14 cellular contexts compared by ENCODE assay signal in genomic region chr10:119003572-119004289, GRCh38. TPM values are rescaled to one million over a fixed set of nuclear protein-coding genes. Genes with fewer than 3 reads are reported as not detected.
DNase-seq lines count a peak whose midpoint lies in the region; ATAC-seq and TF ChIP-seq lines count a peak whose summit lies in the region.
"Had no signal": no experiment of that assay in that cellular context is flagged by ENCODE, and none has a peak within 500 bp of the region (broad histone marks: within the 10 kb centered on the region; RNA-seq: fewer than 3 reads in every experiment).

No MANE protein-coding gene starts in this region.

- no peak overlapping the region for H3K4me3 ChIP-seq in GM23338
- no peak overlapping the region for H3K4me3 ChIP-seq in Peyer's patch
- no peak overlapping the region for H3K4me3 ChIP-seq in trophoblast cell (ENCODE audit: low read depth, low read length)
- no peak overlapping the region for H3K4me3 ChIP-seq in mucosa of descending colon
- H3K4me3 ChIP-seq: SJCRH30 had no signal

- H3K36me3 ChIP-seq in GM23338 (ENCODE audit: insufficient read depth), result no peaks in the 10 kb centered on the region
- H3K36me3 ChIP-seq in Peyer's patch, result no peaks in the 10 kb centered on the region
- no peaks in the 10 kb centered on the region for H3K36me3 ChIP-seq in trophoblast cell (ENCODE audit: control insufficient read depth in 1 of 2, insufficient read depth in 2 of 2, low read length in 2 of 2)
- H3K36me3 ChIP-seq in mucosa of descending colon (ENCODE audit: low read depth), result no peaks in the 10 kb centered on the region
- H3K36me3 ChIP-seq: BE2C, SJCRH30 had no signal

- H3K9me3 ChIP-seq in Peyer's patch (no peaks in the 10 kb centered on the region), trophoblast cell (ENCODE audit: insufficient read depth, low read depth, low read length) (peaks cover 2% of the 10 kb centered on the region), mucosa of descending colon (no peaks in the 10 kb centered on the region)
- H3K9me3 ChIP-seq: BE2C, SJCRH30 had no signal

- DNase-seq in GM23338 (ENCODE audit: low spot score) (no peak), Peyer's patch (peak in 2 of 3 donors; percentile 10 to 31), trophoblast cell (no peak), DMS 273 treated with DMSO at 0.1 percent for 48 hours (lab: John Stamatoyannopoulos, UW) (no peak), mucosa of descending colon (no peak)
- DNase-seq: BE2C; CD4-positive, alpha-beta memory T cell; MM.1S; NCI-H1105; NCI-H187 treated with DMSO at 0.1 percent for 48 hours; SJCRH30 had no signal

- intact Hi-C loops in mucosa of descending colon (cut with DNase I, micrococcal nuclease), result no loop called here

- H3K79me2 ChIP-seq in GM23338 (replicated peaks; ENCODE audit: insufficient read depth), result no peaks in the 10 kb centered on the region
- no peaks in the 10 kb centered on the region for H3K79me2 ChIP-seq in trophoblast cell (ENCODE audit: control insufficient read depth, insufficient read depth, low read length, poor library complexity)

- TF ChIP-seq CTCF in GM23338 (conservative IDR thresholded peaks at IDR 0.05; ENCODE audit: low read depth in 2 of 2) (no peak), Peyer's patch (IDR thresholded peaks at IDR 0.05) (no peak), mucosa of descending colon (IDR thresholded peaks at IDR 0.05) (no peak)

- no peak for TF ChIP-seq POLR2A in Peyer's patch (IDR thresholded peaks at IDR 0.05)

- H3K27me3 ChIP-seq in GM23338 (ENCODE audit: insufficient read depth) (no peaks in the 10 kb centered on the region), Peyer's patch (no peaks in the 10 kb centered on the region), trophoblast cell (ENCODE audit: insufficient read depth, low read length) (no peaks in the 10 kb centered on the region)
- H3K27me3 ChIP-seq: BE2C, SJCRH30 had no signal

- H2AFZ ChIP-seq in GM23338, result 0 out of 2 replicates have a peak overlapping the region, but pooled peaks have one; percentile 23
- H2AFZ ChIP-seq in trophoblast cell (ENCODE audit: insufficient read depth, low read length, poor library complexity), result peak overlapping the region; percentile 9

- no peak overlapping the region for H3K18ac ChIP-seq in trophoblast cell (ENCODE audit: low read length)

- peaks cover 6% of the 10 kb centered on the region for H3K27me3 Mint-ChIP-seq in GM23338 (ENCODE audit: insufficient read depth, low read depth, poor library complexity)

- H4K12ac ChIP-seq in trophoblast cell (ENCODE audit: low read depth, low read length), result no peak overlapping the region

- H3K14ac ChIP-seq in trophoblast cell (ENCODE audit: low read length), result no peak overlapping the region

- no peak overlapping the region for H2BK5ac ChIP-seq in trophoblast cell (ENCODE audit: low read depth, low read length, poor library complexity)

- H3K36me3 Mint-ChIP-seq in GM23338 (ENCODE audit: low read depth), result no peaks in the 10 kb centered on the region
- H3K36me3 Mint-ChIP-seq: CD4-positive, alpha-beta memory T cell had no signal

- no peaks in the 10 kb centered on the region for H3F3A ChIP-seq in GM23338 (replicated peaks; ENCODE audit: low read depth)

- H2AK5ac ChIP-seq in trophoblast cell (ENCODE audit: low read length), result no peak overlapping the region

- no peak overlapping the region for H3K4ac ChIP-seq in trophoblast cell (ENCODE audit: low read depth, low read length)

- H3K4me1 ChIP-seq in GM23338 (ENCODE audit: insufficient read depth) (no peaks in the 10 kb centered on the region), Peyer's patch (peaks cover 0 to 5% (median 0%) of the 10 kb centered on the region in 4 donors), trophoblast cell (ENCODE audit: control insufficient read depth in 1 of 2, insufficient read depth in 2 of 2, low read length in 2 of 2) (peaks cover 3 to 4% of the 10 kb centered on the region in 2 experiments), mucosa of descending colon (ENCODE audit: low read depth) (no peaks in the 10 kb centered on the region)

- no peaks in the 10 kb centered on the region for H3K9me2 ChIP-seq in GM23338 (ENCODE audit: insufficient read depth)

- H4K8ac ChIP-seq in trophoblast cell (ENCODE audit: low read depth, low read length), result no peak overlapping the region

- H2BK120ac ChIP-seq in trophoblast cell (ENCODE audit: insufficient read depth, low read length, poor library complexity), result no peak overlapping the region

- no peak overlapping the region for H3K23ac ChIP-seq in trophoblast cell (ENCODE audit: low read length)

- H2BK12ac ChIP-seq in trophoblast cell (ENCODE audit: low read length), result no peak overlapping the region

- no peaks in the 10 kb centered on the region for H4K20me1 ChIP-seq in GM23338 (replicated peaks; ENCODE audit: insufficient read depth)

- H3K4me2 ChIP-seq in GM23338 (no peak overlapping the region), trophoblast cell (ENCODE audit: low read length) (no peak overlapping the region)
- H3K4me2 ChIP-seq: KMS-11 had no signal

- H3K27ac ChIP-seq in GM23338 (ENCODE audit: low read depth) (no peak overlapping the region), Peyer's patch (no peak overlapping the region), trophoblast cell (ENCODE audit: low read depth, low read length) (no peak overlapping the region)
- H3K27ac ChIP-seq: KMS-11, SJCRH30 had no signal

- H3K4me1 Mint-ChIP-seq in GM23338, result peaks cover 3% of the 10 kb centered on the region; the same call in 2 of the 3 replicates
- H3K4me1 Mint-ChIP-seq: CD4-positive, alpha-beta memory T cell had no signal

- no peaks in the 10 kb centered on the region for H3K79me1 ChIP-seq in trophoblast cell (ENCODE audit: low read length)

- ATAC-seq in GM23338 (no peak), esophagus mucosa (peak; percentile 50), GM19397 (IDR thresholded peaks at IDR 0.05; ENCODE audit: unreplicated experiment) (no peak), mucosa of descending colon (no peak)

- no peak overlapping the region for H3K27ac Mint-ChIP-seq in GM23338
- H3K27ac Mint-ChIP-seq: CD4-positive, alpha-beta memory T cell had no signal

- H3K4me3 Mint-ChIP-seq in GM23338, result no peak overlapping the region
- H3K4me3 Mint-ChIP-seq: CD4-positive, alpha-beta memory T cell had no signal

- no peak overlapping the region for H4K91ac ChIP-seq in trophoblast cell (ENCODE audit: low read depth, low read length)

- H3K9ac ChIP-seq in trophoblast cell (ENCODE audit: low read length), result no peak overlapping the region
- H3K9ac ChIP-seq: KMS-11 had no signal

- H3K9me3 Mint-ChIP-seq in GM23338, result peaks cover 3% of the 10 kb centered on the region; the same call in 2 of the 3 replicates

- no CpG with 5 or more reads among the region's 7 CpGs for WGBS in trophoblast cell (ENCODE audit: extremely low coverage, insufficient coverage, insufficient read length)

RNA-seq across cellular contexts. Expression of gene NANOS1, which starts 25.8 kb away (rescaled TPM):
- total RNA-seq in GM23338 (2014; rRNA removed; shearing (Covaris generic)), result 2.9 and 7.8 TPM in 2 replicates
- polyA plus RNA-seq in GM23338 (2016; fragmentation: Nextera tagmentation; extraction: Ambion mirVana), result 1.6 and 2.2 TPM in 2 replicates
- total RNA-seq in Peyer's patch (1 to 10 TPM in 1 of 4 donors, under 1 TPM in 1, not detected in 2; 0.13 to 9.9 TPM), esophagus mucosa (1.3 TPM), mucosa of descending colon (1 to 10 TPM in 1 of 3 donors, under 1 TPM in 2; 0.12 to 2.7 (median 0.43) TPM)
- 2.4 and 3.3 TPM in 2 replicates for polyA plus RNA-seq in trophoblast cell (2013)

Comparison
In these comparisons a context has a peak if more than half of its experiments do, and no peak if none do; other contexts are left out.
1. DNase-seq: peak in Peyer's patch (2 of 3); none in GM23338 (single experiment), trophoblast cell (0 of 2), DMS 273 treated with DMSO at 0.1 percent for 48 hours (single experiment) and mucosa of descending colon (0 of 3).